In the genomic region with DNA sequence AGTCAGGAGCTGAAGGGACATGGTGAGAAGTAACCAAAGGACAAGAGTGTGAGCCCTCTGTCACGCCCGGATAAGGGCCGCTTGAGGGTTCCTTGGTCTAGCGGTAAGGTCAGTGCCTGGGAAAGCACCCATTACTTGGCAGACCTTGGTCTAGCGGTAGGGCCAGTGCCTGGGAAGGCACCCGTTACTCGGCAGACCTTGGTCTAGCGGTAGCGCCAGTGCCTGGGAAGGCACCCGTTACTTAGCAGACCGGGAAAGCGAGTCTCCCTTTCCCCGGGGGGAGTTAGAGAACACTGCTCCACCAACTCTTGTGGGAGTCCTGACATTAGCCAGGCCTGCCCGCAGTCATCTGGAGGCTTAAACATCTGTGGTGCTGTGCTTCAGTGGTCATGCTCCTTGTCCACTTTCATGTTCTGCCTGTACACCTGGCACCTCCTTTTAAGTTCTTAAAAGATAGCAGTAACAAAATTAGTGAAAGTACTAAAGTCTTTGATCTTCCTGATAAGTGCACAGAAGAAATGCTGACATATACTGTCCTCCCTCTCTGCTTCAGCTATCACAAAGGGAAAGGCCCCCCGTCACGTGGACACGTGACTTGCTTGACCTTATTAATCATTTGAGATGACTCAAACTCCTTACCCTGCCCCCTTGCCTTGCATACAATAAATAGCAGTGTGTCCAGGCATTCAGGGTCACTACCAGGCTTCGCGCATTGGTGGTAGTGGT, we compare ENCODE assay signal across 1 cellular context.
A peak's percentile ranks its signal among the peaks of the same experiment; 100 is the strongest.
TF ChIP-seq lines count a peak whose summit lies in the region.

No MANE protein-coding gene starts in this region.

TF ChIP-seq in HepG2, 621 proteins besides CTCF, POLR2A, EP300 and RAD21:
- TF ChIP-seq FOSL2 (CRISPR knock-in tag; IDR thresholded peaks at IDR 0.05): 0 out of 2 replicates have a peak, but pooled peaks have one; percentile 24
- TF ChIP-seq, protein P1, sequence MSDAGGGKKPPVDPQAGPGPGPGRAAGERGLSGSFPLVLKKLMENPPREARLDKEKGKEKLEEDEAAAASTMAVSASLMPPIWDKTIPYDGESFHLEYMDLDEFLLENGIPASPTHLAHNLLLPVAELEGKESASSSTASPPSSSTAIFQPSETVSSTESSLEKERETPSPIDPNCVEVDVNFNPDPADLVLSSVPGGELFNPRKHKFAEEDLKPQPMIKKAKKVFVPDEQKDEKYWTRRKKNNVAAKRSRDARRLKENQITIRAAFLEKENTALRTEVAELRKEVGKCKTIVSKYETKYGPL (CRISPR knock-in tag; IDR thresholded peaks at IDR 0.05): no peak
- TF ChIP-seq, protein P2, sequence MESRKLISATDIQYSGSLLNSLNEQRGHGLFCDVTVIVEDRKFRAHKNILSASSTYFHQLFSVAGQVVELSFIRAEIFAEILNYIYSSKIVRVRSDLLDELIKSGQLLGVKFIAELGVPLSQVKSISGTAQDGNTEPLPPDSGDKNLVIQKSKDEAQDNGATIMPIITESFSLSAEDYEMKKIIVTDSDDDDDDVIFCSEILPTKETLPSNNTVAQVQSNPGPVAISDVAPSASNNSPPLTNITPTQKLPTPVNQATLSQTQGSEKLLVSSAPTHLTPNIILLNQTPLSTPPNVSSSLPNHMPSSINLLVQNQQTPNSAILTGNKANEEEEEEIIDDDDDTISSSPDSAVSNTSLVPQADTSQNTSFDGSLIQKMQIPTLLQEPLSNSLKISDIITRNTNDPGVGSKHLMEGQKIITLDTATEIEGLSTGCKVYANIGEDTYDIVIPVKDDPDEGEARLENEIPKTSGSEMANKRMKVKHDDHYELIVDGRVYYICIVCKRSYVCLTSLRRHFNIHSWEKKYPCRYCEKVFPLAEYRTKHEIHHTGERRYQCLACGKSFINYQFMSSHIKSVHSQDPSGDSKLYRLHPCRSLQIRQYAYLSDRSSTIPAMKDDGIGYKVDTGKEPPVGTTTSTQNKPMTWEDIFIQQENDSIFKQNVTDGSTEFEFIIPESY (CRISPR knock-in tag; IDR thresholded peaks at IDR 0.05): peak; percentile 35; the same call in 1 of the 2 replicates
